15 cellular contexts compared by ENCODE assay signal in the genomic region with DNA sequence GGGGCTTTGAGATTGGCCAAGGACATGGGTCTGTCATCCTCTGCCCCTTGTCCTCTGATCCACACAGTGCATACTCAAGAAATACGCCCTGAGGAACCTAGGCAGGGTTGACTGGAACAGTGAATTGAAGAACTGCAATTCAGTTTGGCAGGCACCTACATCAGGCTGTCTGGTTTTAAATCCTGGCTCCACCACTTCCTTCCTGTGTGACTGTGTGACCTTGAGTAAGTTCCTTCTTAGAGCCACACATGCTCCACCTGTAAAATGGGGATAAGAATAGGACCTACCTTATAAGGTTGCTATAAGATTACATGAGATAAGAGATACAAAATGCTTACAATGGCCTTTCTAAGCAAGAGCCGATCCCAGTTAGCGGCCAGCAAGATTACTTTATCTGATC. TPM values are rescaled to one million over a fixed set of nuclear protein-coding genes. Genes with fewer than 3 reads are reported as not detected.
A peak's percentile ranks its signal among the peaks of the same experiment; 100 is the strongest.
DNase-seq lines count a peak whose midpoint lies in the region; ATAC-seq, FAIRE-seq and TF ChIP-seq lines count a peak whose summit lies in the region.
"Had no signal": no experiment of that assay in that cellular context is flagged by ENCODE, and none has a peak within 500 bp of the region (broad histone marks: within the 10 kb centered on the region; RNA-seq: fewer than 3 reads in every experiment).

No MANE protein-coding gene starts in this region.

- peaks cover 27% of the 10 kb centered on the region for H3K27me3 Mint-ChIP-seq in T-helper 1 cell treated with Interleukin-12 subunit alpha and Interleukin-12 subunit beta and Interleukin-4 antibody, amounts not matched to agents 30 μg/mL and 1 μg/mL, for 36 hours (ENCODE audit: low read depth)
- H3K27me3 Mint-ChIP-seq in effector memory CD8-positive, alpha-beta T cell = peaks cover 5 to 32% of the 10 kb centered on the region in 2 donors
- H3K27me3 Mint-ChIP-seq in neural progenitor cell (ENCODE audit: insufficient read depth, low read depth) = peaks cover 24% of the 10 kb centered on the region

- peak overlapping the region; percentile 5 for H3K27ac Mint-ChIP-seq in T-helper 1 cell treated with Interleukin-12 subunit alpha and Interleukin-12 subunit beta and Interleukin-4 antibody, amounts not matched to agents 30 μg/mL and 1 μg/mL, for 36 hours
- peak overlapping the region; percentile 83 to 84 for H3K27ac Mint-ChIP-seq in effector memory CD8-positive, alpha-beta T cell
- no peak overlapping the region for H3K27ac Mint-ChIP-seq in neural progenitor cell

- no peak overlapping the region for H3K9ac ChIP-seq in neural progenitor cell
- H3K9ac ChIP-seq: parathyroid adenoma had no signal

- peaks cover 24% of the 10 kb centered on the region for H3F3A ChIP-seq in neural progenitor cell (ENCODE audit: low read depth)

- no peaks in the 10 kb centered on the region for H3K9me3 ChIP-seq in neural progenitor cell (ENCODE audit: low read depth)
- H3K9me3 ChIP-seq: adrenal gland had no signal

- H3K27ac ChIP-seq in neural progenitor cell = no peak overlapping the region
- H3K27ac ChIP-seq: adrenal gland, parathyroid adenoma had no signal

- H3K27me3 ChIP-seq in neural progenitor cell = peaks cover 62% of the 10 kb centered on the region

- no peaks in the 10 kb centered on the region for H3K79me2 ChIP-seq in neural progenitor cell (ENCODE audit: low read depth)
- H3K79me2 ChIP-seq: parathyroid adenoma had no signal

- peaks cover 25% of the 10 kb centered on the region for H3K4me1 Mint-ChIP-seq in T-helper 1 cell treated with Interleukin-12 subunit alpha and Interleukin-12 subunit beta and Interleukin-4 antibody, amounts not matched to agents 30 μg/mL and 1 μg/mL, for 36 hours (ENCODE audit: low read depth)
- H3K4me1 Mint-ChIP-seq in effector memory CD8-positive, alpha-beta T cell (ENCODE audit: low read depth in 2 of 2) = peaks cover 23 to 26% of the 10 kb centered on the region in 2 donors
- peaks cover 59% of the 10 kb centered on the region for H3K4me1 Mint-ChIP-seq in neural progenitor cell

- H3K36me3 ChIP-seq in neural progenitor cell = no peaks in the 10 kb centered on the region
- H3K36me3 ChIP-seq: adrenal gland had no signal

- no peak overlapping the region for H3K4me3 ChIP-seq in neural progenitor cell
- H3K4me3 ChIP-seq: adrenal gland had no signal

- peak overlapping the region; percentile 42 for H3K4me3 Mint-ChIP-seq in T-helper 1 cell treated with Interleukin-12 subunit alpha and Interleukin-12 subunit beta and Interleukin-4 antibody, amounts not matched to agents 30 μg/mL and 1 μg/mL, for 36 hours
- H3K4me3 Mint-ChIP-seq in effector memory CD8-positive, alpha-beta T cell = peak overlapping the region; percentile 42 to 48
- no peak overlapping the region for H3K4me3 Mint-ChIP-seq in neural progenitor cell

- H3K36me3 Mint-ChIP-seq in T-helper 1 cell treated with Interleukin-12 subunit alpha and Interleukin-12 subunit beta and Interleukin-4 antibody, amounts not matched to agents 30 μg/mL and 1 μg/mL, for 36 hours (ENCODE audit: low read depth) = no peaks in the 10 kb centered on the region
- peaks cover 6% of the 10 kb centered on the region for H3K36me3 Mint-ChIP-seq in effector memory CD8-positive, alpha-beta T cell (ENCODE audit: insufficient read depth)
- no peaks in the 10 kb centered on the region for H3K36me3 Mint-ChIP-seq in neural progenitor cell

- TF ChIP-seq POLR2A in GM12892 (IDR thresholded peaks at IDR 0.05; ENCODE audit: low read depth, low read length) = no peak

- no peak overlapping the region for H3K4me2 ChIP-seq in neural progenitor cell

- no peaks in the 10 kb centered on the region for H3K9me3 Mint-ChIP-seq in T-helper 1 cell treated with Interleukin-12 subunit alpha and Interleukin-12 subunit beta and Interleukin-4 antibody, amounts not matched to agents 30 μg/mL and 1 μg/mL, for 36 hours
- H3K9me3 Mint-ChIP-seq in effector memory CD8-positive, alpha-beta T cell = no peaks in the 10 kb centered on the region
- no peaks in the 10 kb centered on the region for H3K9me3 Mint-ChIP-seq in neural progenitor cell

- no peak for DNase-seq in activated CD4-positive, CD25-positive, alpha-beta regulatory T cell treated with anti-CD3 and anti-CD28 coated beads, Interleukin-2, amount 50 U/mL, for 72 hours
- DNase-seq in GM12892 (ENCODE audit: insufficient read length) (no peak), GM03348 (ENCODE audit: low spot score) (no peak), neural progenitor cell (ENCODE audit: low spot score) (no peak)
- DNase-seq in effector memory CD8-positive, alpha-beta T cell = peak; percentile 17 to 38 (median 18)
- DNase-seq: adrenal gland, NCI-H1048, NCI-H345, PC-3, small intestine had no signal

- peak; percentile 34 to 55 for ATAC-seq in activated CD4-positive, CD25-positive, alpha-beta regulatory T cell treated with anti-CD3 and anti-CD28 coated beads, Interleukin-2, amount 50 U/mL, for 24 hours
- peak; percentile 82 for ATAC-seq in effector memory CD8-positive, alpha-beta T cell (replicated peaks)
- no peak for ATAC-seq in HG03442 (IDR thresholded peaks at IDR 0.05; ENCODE audit: unreplicated experiment)
- ATAC-seq: PC-3 had no signal

- H2AFZ ChIP-seq in neural progenitor cell (replicated peaks) = no peak overlapping the region
- H2AFZ ChIP-seq: parathyroid adenoma had no signal

- peaks cover 18% of the 10 kb centered on the region for H3K4me1 ChIP-seq in neural progenitor cell
- H3K4me1 ChIP-seq: parathyroid adenoma had no signal

- peak; percentile 48 for FAIRE-seq in GM12892 (lab: Jason Lieb, UNC)
- FAIRE-seq: kidney, small intestine had no signal

- TF ChIP-seq CTCF in neural progenitor cell (IDR thresholded peaks at IDR 0.05) = no peak

- H4K20me1 ChIP-seq in neural progenitor cell (ENCODE audit: low read depth) = peaks cover 93% of the 10 kb centered on the region

RNA-seq across cellular contexts. Expression of gene TCF20, which starts 15.8 kb away (rescaled TPM):
- 14.2 TPM for polyA plus RNA-seq in GM12892 (2012; ENCODE audit: missing spikeins)
- total RNA-seq in neural progenitor cell (ENCODE audit: low replicate concordance) = 53.7 and 67.4 TPM in 2 replicates

Comparison
In these comparisons a context has a peak if more than half of its experiments do, and no peak if none do; other contexts are left out.
1. DNase-seq: peak in effector memory CD8-positive, alpha-beta T cell (3 of 3); none in activated CD4-positive, CD25-positive, alpha-beta regulatory T cell treated with anti-CD3 and anti-CD28 coated beads, Interleukin-2, amount 50 U/mL, for 72 hours (single experiment), GM12892 (single experiment), GM03348 (single experiment) and neural progenitor cell (single experiment).